ENCODE assay signal across 25 cellular contexts in genomic region chr22:17318817-17319216, GRCh38. TPM values are rescaled to one million over a fixed set of nuclear protein-coding genes. Genes with fewer than 3 reads are reported as not detected.
"Had no signal": no experiment of that assay in that cellular context is flagged by ENCODE, and none has a peak within 500 bp of the region (broad histone marks: within the 10 kb centered on the region; RNA-seq: fewer than 3 reads in every experiment).

No MANE protein-coding gene starts in this region.

- H3K36me3 ChIP-seq: brain microvascular endothelial cell, MG63 had no signal

- H3K4me3 ChIP-seq: MG63 had no signal

- DNase-seq: activated CD4-positive, alpha-beta memory T cell treated with anti-CD3 and anti-CD28 coated beads, Interleukin-2, amount 10 ng/mL, durations not matched to agents 7 days and 5 days; activated CD4-positive, alpha-beta T cell treated with anti-CD3 and anti-CD28 coated beads for 36 hours; activated CD4-positive, alpha-beta T cell treated with anti-CD3 and anti-CD28 coated beads, Interleukin-2, amount 50 U/mL, for 1 hour; activated gamma-delta T cell treated with Interleukin-2 at 50 U/mL for 16 hours; activated naive CD4-positive, alpha-beta T cell treated with anti-CD3 and anti-CD28 coated beads, Interleukin-2, amount 10 ng/mL, durations not matched to agents 7 days and 5 days; activated naive CD8-positive, alpha-beta T cell treated with anti-CD3 and anti-CD28 coated beads for 36 hours; activated T-cell treated with anti-CD3 and anti-CD28 coated beads for 4 hours; activated T-cell treated with anti-CD3 and anti-CD28 coated beads, Interleukin-2, amount 50 U/mL, for 72 hours; brain microvascular endothelial cell; MG63; NCI-H1105; NCI-H1436; NCI-H1694 treated with DMSO at 0.1 percent for 48 hours; NCI-H2029 treated with DMSO at 0.1 percent for 48 hours; NCI-H345; NCI-H510A; NCI-H526 treated with DMSO at 0.1 percent for 48 hours; NCI-H82; SIG-M5; T-helper 17 cell; T1000 had no signal

- H3K27ac ChIP-seq: brain microvascular endothelial cell, VCaP had no signal

- FAIRE-seq: TTC549 had no signal

- ATAC-seq: activated CD4-positive, alpha-beta T cell treated with anti-CD3 and anti-CD28 coated beads for 36 hours; activated T-cell treated with anti-CD3 and anti-CD28 coated beads, Interleukin-2, amount 50 U/mL, for 72 hours; T-helper 17 cell had no signal

- H3K9me3 ChIP-seq: MG63 had no signal

- H3K27me3 ChIP-seq: brain microvascular endothelial cell had no signal

RNA-seq across cellular contexts. Expression of gene CECR2, which starts 50.4 kb away (rescaled TPM):
- total RNA-seq: activated CD8-positive, alpha-beta memory T cell treated with anti-CD3 and anti-CD28 coated beads for 36 hours; activated T-helper 2 cell treated with anti-CD3 and anti-CD28 coated beads, Interferon-gamma antibody, Interleukin-2, Interleukin-4, amounts not matched to agents 10 μg/mL and 5 μg/mL and 100 μg/mL, durations not matched to agents 14 hours and 24 hours and 36 hours had no signal
